ENCODE assay signal across 19 cellular contexts in the genomic region with DNA sequence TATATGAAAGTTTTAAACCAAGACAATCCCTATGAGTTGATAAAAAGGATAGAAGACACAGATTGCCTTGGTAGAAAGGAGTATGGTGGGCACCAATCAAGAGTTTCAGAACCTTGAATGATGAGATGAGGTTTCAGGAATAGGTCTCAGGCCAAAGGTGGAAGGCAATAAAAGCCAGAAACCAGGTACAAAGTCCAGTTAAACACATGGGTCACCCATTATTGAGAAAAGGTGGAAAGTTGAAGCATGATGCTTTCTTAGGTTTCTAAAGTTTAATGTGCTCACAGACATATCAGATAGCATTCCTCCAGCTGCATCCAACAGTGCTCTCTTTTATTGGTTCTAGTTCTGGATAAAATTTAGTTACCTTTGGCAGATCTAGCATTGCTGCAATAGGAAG.
A peak's percentile ranks its signal among the peaks of the same experiment; 100 is the strongest.
DNase-seq lines count a peak whose midpoint lies in the region; ATAC-seq, FAIRE-seq and TF ChIP-seq lines count a peak whose summit lies in the region.
"Had no signal": no experiment of that assay in that cellular context is flagged by ENCODE, and none has a peak within 500 bp of the region (broad histone marks: within the 10 kb centered on the region; RNA-seq: fewer than 3 reads in every experiment).

No MANE protein-coding gene starts in this region.

- H3K27me3 Mint-ChIP-seq in astrocyte (ENCODE audit: low read depth, unreplicated experiment) (no peaks in the 10 kb centered on the region), immature natural killer cell (ENCODE audit: low read depth in 3 of 3) (peaks cover 0 to 2% (median 2%) of the 10 kb centered on the region in 3 donors)
- H3K27me3 Mint-ChIP-seq: CD4-positive, alpha-beta memory T cell had no signal

- no peak overlapping the region for H2AFZ ChIP-seq in astrocyte (ENCODE audit: low read depth, low read length)
- H2AFZ ChIP-seq: GM23338 had no signal

- no peak for TF ChIP-seq POLR2A in A549 (IDR thresholded peaks at IDR 0.05; ENCODE audit: low read length)

- TF ChIP-seq CTCF in A549 (IDR thresholded peaks at IDR 0.05) (no peak), astrocyte (IDR thresholded peaks at IDR 0.05; ENCODE audit: insufficient read depth, low read depth, low read length) (no peak)

- DNase-seq in A549 (ENCODE audit: low read depth in 1 of 2, low spot score in 1 of 2) (no peak), HuH-7 (ENCODE audit: low spot score) (peak; percentile 14), astrocyte (ENCODE audit: low read depth) (no peak), small intestine (peak; percentile 22), immature natural killer cell (no peak), DMS153 (lab: John Stamatoyannopoulos, UW) (no peak), head of caudate nucleus (no peak)
- DNase-seq: 8988T; C1 segment of cervical spinal cord; Calu3; CD4-positive, alpha-beta memory T cell; COR-L47; EL; GF-D8; H9 had no signal

- peak; percentile 36 for FAIRE-seq in A549 (lab: Jason Lieb, UNC)
- FAIRE-seq in astrocyte (lab: Jason Lieb, UNC), result peak; percentile 37
- no peak for FAIRE-seq in small intestine (lab: Jason Lieb, UNC)
- FAIRE-seq: GM12891, GM18507 had no signal

- TF ChIP-seq RAD21 in A549 (conservative IDR thresholded peaks at IDR 0.05 in 1 of 2, IDR thresholded peaks at IDR 0.05 in 1 of 2), result no peak

- H3K36me3 ChIP-seq in astrocyte (ENCODE audit: insufficient read depth, low read length), result no peaks in the 10 kb centered on the region
- no peaks in the 10 kb centered on the region for H3K36me3 ChIP-seq in small intestine (ENCODE audit: control insufficient read depth in 2 of 2, insufficient read depth in 2 of 2, low read length in 2 of 2)

- H3K79me2 ChIP-seq in astrocyte (ENCODE audit: insufficient read depth, low read length), result no peaks in the 10 kb centered on the region

- POLR2A ChIA-PET in A549 (lab: Yijun Ruan, JAX), result no interaction called here

- no peak overlapping the region for H3K9ac ChIP-seq in astrocyte (ENCODE audit: low read length)

- no peaks in the 10 kb centered on the region for H3K9me3 ChIP-seq in A549
- H3K9me3 ChIP-seq in astrocyte (ENCODE audit: insufficient read depth, low read depth, low read length), result no peaks in the 10 kb centered on the region
- H3K9me3 ChIP-seq in small intestine (ENCODE audit: control insufficient read depth, low read depth), result no peaks in the 10 kb centered on the region

- intact Hi-C loops in head of caudate nucleus (cut with DNase I), result no loop called here

- no peak for ATAC-seq in A549
- ATAC-seq: GM23338, HCT116 had no signal

- no peak overlapping the region for H3K27ac ChIP-seq in A549
- no peak overlapping the region for H3K27ac ChIP-seq in astrocyte (ENCODE audit: low read depth, low read length)
- H3K27ac ChIP-seq in small intestine (ENCODE audit: low read depth in 1 of 2, low read length in 1 of 2), result no peak overlapping the region

- CTCF ChIA-PET in A549 (lab: Yijun Ruan, JAX), result no interaction called here

- no peaks in the 10 kb centered on the region for H3K36me3 Mint-ChIP-seq in astrocyte (ENCODE audit: low read depth, unreplicated experiment)
- no peaks in the 10 kb centered on the region for H3K36me3 Mint-ChIP-seq in immature natural killer cell
- H3K36me3 Mint-ChIP-seq: CD4-positive, alpha-beta memory T cell had no signal

- no peaks in the 10 kb centered on the region for H4K20me1 ChIP-seq in astrocyte (ENCODE audit: insufficient read depth, low read length)

- no peak overlapping the region for H3K4me3 Mint-ChIP-seq in astrocyte (ENCODE audit: unreplicated experiment)
- H3K4me3 Mint-ChIP-seq in immature natural killer cell, result no peak overlapping the region
- H3K4me3 Mint-ChIP-seq: CD4-positive, alpha-beta memory T cell; GM23338; H9 had no signal

- H3K27me3 ChIP-seq in astrocyte (ENCODE audit: insufficient read depth, low read length), result no peaks in the 10 kb centered on the region
- H3K27me3 ChIP-seq in small intestine (ENCODE audit: control insufficient read depth in 2 of 2, insufficient read depth in 2 of 2, low read length in 2 of 2), result no peaks in the 10 kb centered on the region

- H3K4me1 Mint-ChIP-seq in astrocyte (ENCODE audit: low read depth, unreplicated experiment) (no peaks in the 10 kb centered on the region), immature natural killer cell (no peaks in the 10 kb centered on the region)
- H3K4me1 Mint-ChIP-seq: CD4-positive, alpha-beta memory T cell; GM23338; H9 had no signal

- peaks cover 2% of the 10 kb centered on the region for H3K9me3 Mint-ChIP-seq in astrocyte (ENCODE audit: unreplicated experiment)
- H3K9me3 Mint-ChIP-seq in immature natural killer cell, result peaks cover 4 to 19% (median 13%) of the 10 kb centered on the region in 6 donors
- H3K9me3 Mint-ChIP-seq: GM23338, H9 had no signal

- H3K4me2 ChIP-seq in A549, result no peak overlapping the region
- no peak overlapping the region for H3K4me2 ChIP-seq in astrocyte (ENCODE audit: low read length)
- H3K4me2 ChIP-seq: GM23338 had no signal

- H3K27ac Mint-ChIP-seq in astrocyte (ENCODE audit: unreplicated experiment) (no peak overlapping the region), immature natural killer cell (no peak overlapping the region)
- H3K27ac Mint-ChIP-seq: CD4-positive, alpha-beta memory T cell; GM23338; H9 had no signal

- no peaks in the 10 kb centered on the region for H3K4me1 ChIP-seq in A549
- no peaks in the 10 kb centered on the region for H3K4me1 ChIP-seq in astrocyte (ENCODE audit: insufficient read depth, low read length)
- H3K4me1 ChIP-seq in small intestine (ENCODE audit: control insufficient read depth in 2 of 2, insufficient read depth in 1 of 2, low read depth in 1 of 2, low read length in 1 of 2), result no peaks in the 10 kb centered on the region

- TF ChIP-seq EP300 in A549 (IDR thresholded peaks at IDR 0.05), result no peak

- H3K4me3 ChIP-seq in A549, result no peak overlapping the region
- H3K4me3 ChIP-seq in astrocyte (ENCODE audit: insufficient read depth, low read depth, low read length), result no peak overlapping the region
- no peak overlapping the region for H3K4me3 ChIP-seq in small intestine (ENCODE audit: low read depth in 1 of 2, low read length in 2 of 2)
- H3K4me3 ChIP-seq: GM23338 had no signal

TF ChIP-seq in A549, 52 proteins besides CTCF, POLR2A, EP300 and RAD21:
- TF ChIP-seq, protein P1, sequence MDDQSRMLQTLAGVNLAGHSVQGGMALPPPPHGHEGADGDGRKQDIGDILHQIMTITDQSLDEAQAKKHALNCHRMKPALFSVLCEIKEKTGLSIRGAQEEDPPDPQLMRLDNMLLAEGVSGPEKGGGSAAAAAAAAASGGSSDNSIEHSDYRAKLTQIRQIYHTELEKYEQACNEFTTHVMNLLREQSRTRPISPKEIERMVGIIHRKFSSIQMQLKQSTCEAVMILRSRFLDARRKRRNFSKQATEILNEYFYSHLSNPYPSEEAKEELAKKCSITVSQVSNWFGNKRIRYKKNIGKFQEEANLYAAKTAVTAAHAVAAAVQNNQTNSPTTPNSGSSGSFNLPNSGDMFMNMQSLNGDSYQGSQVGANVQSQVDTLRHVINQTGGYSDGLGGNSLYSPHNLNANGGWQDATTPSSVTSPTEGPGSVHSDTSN (IDR thresholded peaks at IDR 0.05), result no peak
- no peak for TF ChIP-seq PHF8 (IDR thresholded peaks at IDR 0.05; ENCODE audit: borderline replicate concordance, low read depth)
- no peak for TF ChIP-seq EHF (CRISPR knock-in tag; IDR thresholded peaks at IDR 0.05)
- no peak for TF ChIP-seq NR3C1 (IDR thresholded peaks at IDR 0.05)
- TF ChIP-seq CHD2 (IDR thresholded peaks at IDR 0.05; ENCODE audit: low read length, partially characterized antibody), result no peak
- no peak for TF ChIP-seq NFE2L2 (conservative IDR thresholded peaks at IDR 0.05; ENCODE audit: low read length)
- no peak for TF ChIP-seq RNF2 (IDR thresholded peaks at IDR 0.05; ENCODE audit: borderline replicate concordance, low read depth)
- no peak for TF ChIP-seq HOXB13 (CRISPR knock-in tag; IDR thresholded peaks at IDR 0.05; ENCODE audit: low read depth)
- TF ChIP-seq, protein P2, sequence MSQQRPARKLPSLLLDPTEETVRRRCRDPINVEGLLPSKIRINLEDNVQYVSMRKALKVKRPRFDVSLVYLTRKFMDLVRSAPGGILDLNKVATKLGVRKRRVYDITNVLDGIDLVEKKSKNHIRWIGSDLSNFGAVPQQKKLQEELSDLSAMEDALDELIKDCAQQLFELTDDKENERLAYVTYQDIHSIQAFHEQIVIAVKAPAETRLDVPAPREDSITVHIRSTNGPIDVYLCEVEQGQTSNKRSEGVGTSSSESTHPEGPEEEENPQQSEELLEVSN (IDR thresholded peaks at IDR 0.05; ENCODE audit: borderline replicate concordance, low read depth), result no peak
- no peak for TF ChIP-seq HDAC2 (IDR thresholded peaks at IDR 0.05)
- TF ChIP-seq, protein P3, sequence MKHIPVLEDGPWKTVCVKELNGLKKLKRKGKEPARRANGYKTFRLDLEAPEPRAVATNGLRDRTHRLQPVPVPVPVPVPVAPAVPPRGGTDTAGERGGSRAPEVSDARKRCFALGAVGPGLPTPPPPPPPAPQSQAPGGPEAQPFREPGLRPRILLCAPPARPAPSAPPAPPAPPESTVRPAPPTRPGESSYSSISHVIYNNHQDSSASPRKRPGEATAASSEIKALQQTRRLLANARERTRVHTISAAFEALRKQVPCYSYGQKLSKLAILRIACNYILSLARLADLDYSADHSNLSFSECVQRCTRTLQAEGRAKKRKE (CRISPR knock-in tag; IDR thresholded peaks at IDR 0.05; ENCODE audit: low read depth), result no peak
- no peak for TF ChIP-seq ESRRA (IDR thresholded peaks at IDR 0.05; ENCODE audit: borderline replicate concordance, low read length)
- TF ChIP-seq GATA3 (IDR thresholded peaks at IDR 0.05; ENCODE audit: borderline replicate concordance), result no peak
- no peak for TF ChIP-seq MAZ (IDR thresholded peaks at IDR 0.05; ENCODE audit: borderline replicate concordance, low read depth, low read length)
- no peak for TF ChIP-seq ZFP36 (IDR thresholded peaks at IDR 0.05; ENCODE audit: borderline replicate concordance, partially characterized antibody)
- no peak for TF ChIP-seq SREBF2 (IDR thresholded peaks at IDR 0.05)
- TF ChIP-seq ZSCAN20 (CRISPR knock-in tag; IDR thresholded peaks at IDR 0.05), result no peak
- TF ChIP-seq, protein P4, sequence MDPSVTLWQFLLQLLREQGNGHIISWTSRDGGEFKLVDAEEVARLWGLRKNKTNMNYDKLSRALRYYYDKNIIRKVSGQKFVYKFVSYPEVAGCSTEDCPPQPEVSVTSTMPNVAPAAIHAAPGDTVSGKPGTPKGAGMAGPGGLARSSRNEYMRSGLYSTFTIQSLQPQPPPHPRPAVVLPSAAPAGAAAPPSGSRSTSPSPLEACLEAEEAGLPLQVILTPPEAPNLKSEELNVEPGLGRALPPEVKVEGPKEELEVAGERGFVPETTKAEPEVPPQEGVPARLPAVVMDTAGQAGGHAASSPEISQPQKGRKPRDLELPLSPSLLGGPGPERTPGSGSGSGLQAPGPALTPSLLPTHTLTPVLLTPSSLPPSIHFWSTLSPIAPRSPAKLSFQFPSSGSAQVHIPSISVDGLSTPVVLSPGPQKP (IDR thresholded peaks at IDR 0.05; ENCODE audit: low read depth, low read length), result no peak
- TF ChIP-seq FOSB (CRISPR knock-in tag; IDR thresholded peaks at IDR 0.05), result no peak

Comparison
In these comparisons a context has a peak if more than half of its experiments do, and no peak if none do; other contexts are left out.
1. DNase-seq: peak in HuH-7 (single experiment) and small intestine (single experiment); none in A549 (0 of 2), astrocyte (single experiment), immature natural killer cell (0 of 3), DMS153 (single experiment) and head of caudate nucleus (0 of 42).